In the genomic region with DNA sequence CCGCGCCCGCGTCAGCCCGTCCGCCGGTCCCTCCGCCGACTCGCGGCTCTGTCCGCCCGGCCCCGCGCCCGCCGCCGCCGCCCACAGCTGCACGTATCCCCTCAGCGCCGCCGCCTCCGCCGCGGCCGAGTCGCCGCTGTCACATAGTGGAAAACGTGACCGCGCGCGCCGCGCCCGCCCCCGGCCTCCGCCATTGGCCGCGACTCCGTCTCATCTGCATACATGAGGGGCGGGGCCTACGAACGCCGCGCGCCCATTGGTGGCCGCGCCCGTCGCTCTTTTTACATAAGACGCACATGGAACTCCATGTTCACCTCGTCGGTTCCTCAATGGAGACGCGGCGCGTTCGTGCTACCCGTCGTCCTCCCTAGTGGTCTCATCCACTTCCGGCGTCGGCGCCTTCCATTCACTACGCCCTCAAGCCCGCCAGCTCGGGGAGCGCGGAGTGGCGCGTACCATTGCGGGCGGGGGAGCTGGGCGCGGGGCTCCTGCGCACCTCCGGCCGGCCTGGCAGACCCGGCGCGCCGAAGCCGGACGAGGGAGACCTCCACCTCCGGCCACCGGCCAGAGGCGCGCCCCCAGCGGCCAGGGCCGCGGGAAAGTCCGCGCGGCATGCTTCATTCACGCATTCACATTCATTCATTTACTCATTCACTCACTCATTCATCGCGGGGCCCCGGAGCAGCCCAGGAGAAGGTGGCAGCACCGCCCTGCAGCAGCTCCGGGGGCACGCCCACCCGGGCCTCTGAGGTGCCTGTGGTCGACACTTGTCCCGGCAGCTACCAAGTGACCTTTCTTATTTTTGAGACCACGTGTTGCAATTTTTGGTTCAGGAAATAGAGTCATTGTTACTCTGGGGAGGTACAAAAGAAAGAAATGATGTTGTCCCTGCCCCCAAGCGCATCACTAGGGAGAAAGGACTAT, we compare ENCODE assay signal across 1 cellular context.
A peak's percentile ranks its signal among the peaks of the same experiment; 100 is the strongest.
TF ChIP-seq lines count a peak whose summit lies in the region.

No MANE protein-coding gene starts in this region.

TF ChIP-seq in K562, 482 proteins besides CTCF, POLR2A, EP300 and RAD21 (continued from another document and continues in another):
- TF ChIP-seq, protein P1, sequence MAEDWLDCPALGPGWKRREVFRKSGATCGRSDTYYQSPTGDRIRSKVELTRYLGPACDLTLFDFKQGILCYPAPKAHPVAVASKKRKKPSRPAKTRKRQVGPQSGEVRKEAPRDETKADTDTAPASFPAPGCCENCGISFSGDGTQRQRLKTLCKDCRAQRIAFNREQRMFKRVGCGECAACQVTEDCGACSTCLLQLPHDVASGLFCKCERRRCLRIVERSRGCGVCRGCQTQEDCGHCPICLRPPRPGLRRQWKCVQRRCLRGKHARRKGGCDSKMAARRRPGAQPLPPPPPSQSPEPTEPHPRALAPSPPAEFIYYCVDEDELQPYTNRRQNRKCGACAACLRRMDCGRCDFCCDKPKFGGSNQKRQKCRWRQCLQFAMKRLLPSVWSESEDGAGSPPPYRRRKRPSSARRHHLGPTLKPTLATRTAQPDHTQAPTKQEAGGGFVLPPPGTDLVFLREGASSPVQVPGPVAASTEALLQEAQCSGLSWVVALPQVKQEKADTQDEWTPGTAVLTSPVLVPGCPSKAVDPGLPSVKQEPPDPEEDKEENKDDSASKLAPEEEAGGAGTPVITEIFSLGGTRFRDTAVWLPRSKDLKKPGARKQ (CRISPR knock-in tag; IDR thresholded peaks at IDR 0.05): no peak
- TF ChIP-seq NBN (IDR thresholded peaks at IDR 0.05; ENCODE audit: low read depth): no peak
- TF ChIP-seq, protein P2, sequence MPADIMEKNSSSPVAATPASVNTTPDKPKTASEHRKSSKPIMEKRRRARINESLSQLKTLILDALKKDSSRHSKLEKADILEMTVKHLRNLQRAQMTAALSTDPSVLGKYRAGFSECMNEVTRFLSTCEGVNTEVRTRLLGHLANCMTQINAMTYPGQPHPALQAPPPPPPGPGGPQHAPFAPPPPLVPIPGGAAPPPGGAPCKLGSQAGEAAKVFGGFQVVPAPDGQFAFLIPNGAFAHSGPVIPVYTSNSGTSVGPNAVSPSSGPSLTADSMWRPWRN (IDR thresholded peaks at IDR 0.05; ENCODE audit: low read depth): no peak
- TF ChIP-seq TBP (optimal IDR thresholded peaks at IDR 0.05; ENCODE audit: low read depth, low read length): peak; percentile 67
- TF ChIP-seq RAD51 (IDR thresholded peaks at IDR 0.05; ENCODE audit: borderline replicate concordance, low read depth): no peak
- TF ChIP-seq SMARCB1 (IDR thresholded peaks at IDR 0.05; ENCODE audit: insufficient read length, low read depth): no peak
- TF ChIP-seq, protein P3, sequence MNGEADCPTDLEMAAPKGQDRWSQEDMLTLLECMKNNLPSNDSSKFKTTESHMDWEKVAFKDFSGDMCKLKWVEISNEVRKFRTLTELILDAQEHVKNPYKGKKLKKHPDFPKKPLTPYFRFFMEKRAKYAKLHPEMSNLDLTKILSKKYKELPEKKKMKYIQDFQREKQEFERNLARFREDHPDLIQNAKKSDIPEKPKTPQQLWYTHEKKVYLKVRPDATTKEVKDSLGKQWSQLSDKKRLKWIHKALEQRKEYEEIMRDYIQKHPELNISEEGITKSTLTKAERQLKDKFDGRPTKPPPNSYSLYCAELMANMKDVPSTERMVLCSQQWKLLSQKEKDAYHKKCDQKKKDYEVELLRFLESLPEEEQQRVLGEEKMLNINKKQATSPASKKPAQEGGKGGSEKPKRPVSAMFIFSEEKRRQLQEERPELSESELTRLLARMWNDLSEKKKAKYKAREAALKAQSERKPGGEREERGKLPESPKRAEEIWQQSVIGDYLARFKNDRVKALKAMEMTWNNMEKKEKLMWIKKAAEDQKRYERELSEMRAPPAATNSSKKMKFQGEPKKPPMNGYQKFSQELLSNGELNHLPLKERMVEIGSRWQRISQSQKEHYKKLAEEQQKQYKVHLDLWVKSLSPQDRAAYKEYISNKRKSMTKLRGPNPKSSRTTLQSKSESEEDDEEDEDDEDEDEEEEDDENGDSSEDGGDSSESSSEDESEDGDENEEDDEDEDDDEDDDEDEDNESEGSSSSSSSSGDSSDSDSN (IDR thresholded peaks at IDR 0.05; ENCODE audit: borderline replicate concordance in 1 of 2, low read depth in 2 of 2, low read length in 2 of 2): no peak
- no peak for TF ChIP-seq RHOXF2B (CRISPR knock-in tag; conservative IDR thresholded peaks at IDR 0.05)
- TF ChIP-seq NFE2L1 (tag; IDR thresholded peaks at IDR 0.05; ENCODE audit: borderline replicate concordance, low read depth): no peak
- no peak for TF ChIP-seq GATA2 (CRISPR knock-in tag; IDR thresholded peaks at IDR 0.05)
- TF ChIP-seq JUND (IDR thresholded peaks at IDR 0.05; ENCODE audit: borderline replicate concordance, low read depth, low read length): peak; percentile 65; the same call in 1 of the 2 replicates
- no peak for TF ChIP-seq JUND (tag; IDR thresholded peaks at IDR 0.05; ENCODE audit: borderline replicate concordance, low read depth, low read length)
- TF ChIP-seq FOXA1 (IDR thresholded peaks at IDR 0.05; ENCODE audit: borderline replicate concordance): no peak
- TF ChIP-seq KLF16 (IDR thresholded peaks at IDR 0.05): no peak
- no peak for TF ChIP-seq ARID1B (IDR thresholded peaks at IDR 0.05)
- TF ChIP-seq ZNF699 (CRISPR knock-in tag; IDR thresholded peaks at IDR 0.05; ENCODE audit: insufficient replicate concordance): no peak
- TF ChIP-seq SP1 (CRISPR knock-in tag; IDR thresholded peaks at IDR 0.05): peak; percentile 87
- no peak for TF ChIP-seq ZNF695 (CRISPR knock-in tag; IDR thresholded peaks at IDR 0.05)
- no peak for TF ChIP-seq ZNF347 (CRISPR knock-in tag; IDR thresholded peaks at IDR 0.05; ENCODE audit: low read depth)
- TF ChIP-seq SMARCC2 (IDR thresholded peaks at IDR 0.05; ENCODE audit: low read depth): no peak
- no peak for TF ChIP-seq CBFA2T2 (conservative IDR thresholded peaks at IDR 0.05)
- TF ChIP-seq CHD1 (IDR thresholded peaks at IDR 0.05; ENCODE audit: low read length): no peak
- TF ChIP-seq, protein P4, sequence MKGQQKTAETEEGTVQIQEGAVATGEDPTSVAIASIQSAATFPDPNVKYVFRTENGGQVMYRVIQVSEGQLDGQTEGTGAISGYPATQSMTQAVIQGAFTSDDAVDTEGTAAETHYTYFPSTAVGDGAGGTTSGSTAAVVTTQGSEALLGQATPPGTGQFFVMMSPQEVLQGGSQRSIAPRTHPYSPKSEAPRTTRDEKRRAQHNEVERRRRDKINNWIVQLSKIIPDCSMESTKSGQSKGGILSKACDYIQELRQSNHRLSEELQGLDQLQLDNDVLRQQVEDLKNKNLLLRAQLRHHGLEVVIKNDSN (CRISPR knock-in tag; IDR thresholded peaks at IDR 0.05): peak; percentile 13; the same call in 1 of the 2 replicates
- TF ChIP-seq SRF (CRISPR knock-in tag; IDR thresholded peaks at IDR 0.05): no peak
- TF ChIP-seq L3MBTL2 (IDR thresholded peaks at IDR 0.05): peak; percentile 89
- peak; percentile 26; the same call in 1 of the 2 replicates for TF ChIP-seq HDAC8 (tag; IDR thresholded peaks at IDR 0.05)
- no peak for TF ChIP-seq IFI16 (CRISPR knock-in tag; IDR thresholded peaks at IDR 0.05)
- no peak for TF ChIP-seq TBL1XR1 (IDR thresholded peaks at IDR 0.05; ENCODE audit: low read length in 2 of 2)
- TF ChIP-seq, protein P5, sequence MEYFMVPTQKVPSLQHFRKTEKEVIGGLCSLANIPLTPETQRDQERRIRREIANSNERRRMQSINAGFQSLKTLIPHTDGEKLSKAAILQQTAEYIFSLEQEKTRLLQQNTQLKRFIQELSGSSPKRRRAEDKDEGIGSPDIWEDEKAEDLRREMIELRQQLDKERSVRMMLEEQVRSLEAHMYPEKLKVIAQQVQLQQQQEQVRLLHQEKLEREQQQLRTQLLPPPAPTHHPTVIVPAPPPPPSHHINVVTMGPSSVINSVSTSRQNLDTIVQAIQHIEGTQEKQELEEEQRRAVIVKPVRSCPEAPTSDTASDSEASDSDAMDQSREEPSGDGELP (CRISPR knock-in tag; IDR thresholded peaks at IDR 0.05; ENCODE audit: borderline replicate concordance): peak; percentile 58; the same call in 1 of the 2 replicates
- TF ChIP-seq, protein P6, sequence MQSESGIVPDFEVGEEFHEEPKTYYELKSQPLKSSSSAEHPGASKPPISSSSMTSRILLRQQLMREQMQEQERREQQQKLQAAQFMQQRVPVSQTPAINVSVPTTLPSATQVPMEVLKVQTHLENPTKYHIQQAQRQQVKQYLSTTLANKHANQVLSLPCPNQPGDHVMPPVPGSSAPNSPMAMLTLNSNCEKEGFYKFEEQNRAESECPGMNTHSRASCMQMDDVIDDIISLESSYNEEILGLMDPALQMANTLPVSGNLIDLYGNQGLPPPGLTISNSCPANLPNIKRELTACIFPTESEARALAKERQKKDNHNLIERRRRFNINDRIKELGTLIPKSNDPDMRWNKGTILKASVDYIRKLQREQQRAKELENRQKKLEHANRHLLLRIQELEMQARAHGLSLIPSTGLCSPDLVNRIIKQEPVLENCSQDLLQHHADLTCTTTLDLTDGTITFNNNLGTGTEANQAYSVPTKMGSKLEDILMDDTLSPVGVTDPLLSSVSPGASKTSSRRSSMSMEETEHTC (IDR thresholded peaks at IDR 0.05): no peak
- peak; percentile 17 to 88; a peak in 2 of 4 replicates for TF ChIP-seq FOXK2 (conservative IDR thresholded peaks at IDR 0.05 in 1 of 2, IDR thresholded peaks at IDR 0.05 in 1 of 2; ENCODE audit: low read depth in 2 of 2)
- TF ChIP-seq ZNF408 (CRISPR knock-in tag; IDR thresholded peaks at IDR 0.05; ENCODE audit: low read depth): no peak
- TF ChIP-seq FOXJ3 (CRISPR knock-in tag; IDR thresholded peaks at IDR 0.05): no peak
- no peak for TF ChIP-seq BDP1 (IDR thresholded peaks at IDR 0.05; ENCODE audit: insufficient read depth, insufficient read length)
- peak; percentile 90 for TF ChIP-seq EP400 (IDR thresholded peaks at IDR 0.05)
- TF ChIP-seq, protein P7, sequence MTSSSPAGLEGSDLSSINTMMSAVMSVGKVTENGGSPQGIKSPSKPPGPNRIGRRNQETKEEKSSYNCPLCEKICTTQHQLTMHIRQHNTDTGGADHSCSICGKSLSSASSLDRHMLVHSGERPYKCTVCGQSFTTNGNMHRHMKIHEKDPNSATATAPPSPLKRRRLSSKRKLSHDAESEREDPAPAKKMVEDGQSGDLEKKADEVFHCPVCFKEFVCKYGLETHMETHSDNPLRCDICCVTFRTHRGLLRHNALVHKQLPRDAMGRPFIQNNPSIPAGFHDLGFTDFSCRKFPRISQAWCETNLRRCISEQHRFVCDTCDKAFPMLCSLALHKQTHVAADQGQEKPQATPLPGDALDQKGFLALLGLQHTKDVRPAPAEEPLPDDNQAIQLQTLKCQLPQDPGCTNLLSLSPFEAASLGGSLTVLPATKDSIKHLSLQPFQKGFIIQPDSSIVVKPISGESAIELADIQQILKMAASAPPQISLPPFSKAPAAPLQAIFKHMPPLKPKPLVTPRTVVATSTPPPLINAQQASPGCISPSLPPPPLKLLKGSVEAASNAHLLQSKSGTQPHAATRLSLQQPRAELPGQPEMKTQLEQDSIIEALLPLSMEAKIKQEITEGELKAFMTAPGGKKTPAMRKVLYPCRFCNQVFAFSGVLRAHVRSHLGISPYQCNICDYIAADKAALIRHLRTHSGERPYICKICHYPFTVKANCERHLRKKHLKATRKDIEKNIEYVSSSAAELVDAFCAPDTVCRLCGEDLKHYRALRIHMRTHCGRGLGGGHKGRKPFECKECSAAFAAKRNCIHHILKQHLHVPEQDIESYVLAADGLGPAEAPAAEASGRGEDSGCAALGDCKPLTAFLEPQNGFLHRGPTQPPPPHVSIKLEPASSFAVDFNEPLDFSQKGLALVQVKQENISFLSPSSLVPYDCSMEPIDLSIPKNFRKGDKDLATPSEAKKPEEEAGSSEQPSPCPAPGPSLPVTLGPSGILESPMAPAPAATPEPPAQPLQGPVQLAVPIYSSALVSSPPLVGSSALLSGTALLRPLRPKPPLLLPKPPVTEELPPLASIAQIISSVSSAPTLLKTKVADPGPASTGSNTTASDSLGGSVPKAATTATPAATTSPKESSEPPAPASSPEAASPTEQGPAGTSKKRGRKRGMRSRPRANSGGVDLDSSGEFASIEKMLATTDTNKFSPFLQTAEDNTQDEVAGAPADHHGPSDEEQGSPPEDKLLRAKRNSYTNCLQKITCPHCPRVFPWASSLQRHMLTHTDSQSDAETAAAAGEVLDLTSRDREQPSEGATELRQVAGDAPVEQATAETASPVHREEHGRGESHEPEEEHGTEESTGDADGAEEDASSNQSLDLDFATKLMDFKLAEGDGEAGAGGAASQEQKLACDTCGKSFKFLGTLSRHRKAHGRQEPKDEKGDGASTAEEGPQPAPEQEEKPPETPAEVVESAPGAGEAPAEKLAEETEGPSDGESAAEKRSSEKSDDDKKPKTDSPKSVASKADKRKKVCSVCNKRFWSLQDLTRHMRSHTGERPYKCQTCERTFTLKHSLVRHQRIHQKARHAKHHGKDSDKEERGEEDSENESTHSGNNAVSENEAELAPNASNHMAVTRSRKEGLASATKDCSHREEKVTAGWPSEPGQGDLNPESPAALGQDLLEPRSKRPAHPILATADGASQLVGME (CRISPR knock-in tag; IDR thresholded peaks at IDR 0.05): 0 out of 2 replicates have a peak, but pooled peaks have one; percentile 38
- TF ChIP-seq KLF10 (CRISPR knock-in tag; IDR thresholded peaks at IDR 0.05): no peak
- TF ChIP-seq ZNF263 (CRISPR knock-in tag; IDR thresholded peaks at IDR 0.05; ENCODE audit: borderline replicate concordance): no peak
- no peak for TF ChIP-seq HDGF (IDR thresholded peaks at IDR 0.05)
- TF ChIP-seq PPARD (CRISPR knock-in tag; IDR thresholded peaks at IDR 0.05): no peak
- TF ChIP-seq ZNF282 (CRISPR knock-in tag; IDR thresholded peaks at IDR 0.05): no peak
- no peak for TF ChIP-seq SMAD1 (IDR thresholded peaks at IDR 0.05; ENCODE audit: low read depth, low read length, partially characterized antibody)
- peak; percentile 81 for TF ChIP-seq CXXC5 (CRISPR knock-in tag; IDR thresholded peaks at IDR 0.05)
- no peak for TF ChIP-seq ZNF668 (CRISPR knock-in tag; IDR thresholded peaks at IDR 0.05)
- TF ChIP-seq NRF1 (conservative IDR thresholded peaks at IDR 0.05 in 1 of 2, IDR thresholded peaks at IDR 0.05 in 1 of 2): peak; percentile 81 to 84
- no peak for TF ChIP-seq BRD4 (IDR thresholded peaks at IDR 0.05)
- TF ChIP-seq ZKSCAN1 (IDR thresholded peaks at IDR 0.05; ENCODE audit: low read depth, low read length): no peak
- TF ChIP-seq ZNF644 (tag; IDR thresholded peaks at IDR 0.05; ENCODE audit: low read depth): no peak
- TF ChIP-seq ZNF76 (CRISPR knock-in tag; IDR thresholded peaks at IDR 0.05; ENCODE audit: borderline replicate concordance): no peak
- TF ChIP-seq CREB1 (IDR thresholded peaks at IDR 0.05): peak; percentile 72
- peak; percentile 82 for TF ChIP-seq CREB1 (CRISPR knock-in tag; IDR thresholded peaks at IDR 0.05)
- no peak for TF ChIP-seq PCBP2 (IDR thresholded peaks at IDR 0.05; ENCODE audit: low read depth, low read length, poor library complexity, severe bottlenecking)
- no peak for TF ChIP-seq ZBTB8A (IDR thresholded peaks at IDR 0.05; ENCODE audit: partially characterized antibody)
- TF ChIP-seq PRMT5 (CRISPR knock-in tag; IDR thresholded peaks at IDR 0.05): no peak
- no peak for TF ChIP-seq SETDB1 (IDR thresholded peaks at IDR 0.05; ENCODE audit: low read length)
- no peak for TF ChIP-seq ZNF134 (CRISPR knock-in tag; conservative IDR thresholded peaks at IDR 0.05)
- TF ChIP-seq ETV1 (tag; conservative IDR thresholded peaks at IDR 0.05; ENCODE audit: low read depth): peak; percentile 75
- no peak for TF ChIP-seq TGIF2 (CRISPR knock-in tag; IDR thresholded peaks at IDR 0.05)
